Comparison of ENCODE assay signal across 1 cellular context in the genomic region with DNA sequence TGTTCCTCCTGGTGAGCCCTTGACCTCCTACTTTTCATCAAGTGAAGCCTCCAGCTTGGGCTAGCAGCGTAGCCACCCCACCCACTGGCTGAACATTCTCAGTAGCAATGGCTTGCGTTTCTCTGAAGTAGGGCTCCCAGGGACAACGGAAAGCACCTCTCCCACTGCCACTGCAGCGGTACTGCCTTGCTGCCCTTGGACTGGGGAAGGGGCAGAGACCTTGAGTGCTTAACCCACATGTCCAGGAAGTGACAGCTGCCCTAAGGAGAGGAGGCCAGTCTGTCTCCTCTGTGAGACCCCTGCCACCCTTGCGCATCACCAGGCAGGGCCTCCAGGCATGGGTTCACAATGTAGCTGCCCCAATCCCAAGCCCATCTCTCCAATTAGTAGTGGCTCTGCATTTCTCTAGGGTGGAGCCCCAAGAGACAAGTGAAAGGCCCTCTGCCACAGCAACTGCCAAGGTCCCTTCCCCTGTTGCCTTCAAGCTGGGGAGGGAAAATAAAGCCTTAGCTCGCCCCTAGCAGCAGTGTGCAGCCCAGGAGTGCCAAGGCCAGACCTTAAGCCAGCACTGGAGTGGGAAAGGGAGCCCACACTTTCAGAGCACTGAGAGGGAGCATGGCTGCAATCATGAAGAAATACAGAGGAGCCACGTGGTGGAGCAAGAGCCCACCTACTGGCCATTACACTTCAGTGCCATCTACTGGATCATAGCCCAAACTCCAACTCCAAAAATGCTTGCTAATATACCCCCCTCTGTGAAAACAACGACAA.
A peak's percentile ranks its signal among the peaks of the same experiment; 100 is the strongest.
TF ChIP-seq lines count a peak whose summit lies in the region.

No MANE protein-coding gene starts in this region.

TF ChIP-seq in H1, 55 proteins besides CTCF, POLR2A, EP300 and RAD21 (continued from another document):
- TF ChIP-seq, protein P1, sequence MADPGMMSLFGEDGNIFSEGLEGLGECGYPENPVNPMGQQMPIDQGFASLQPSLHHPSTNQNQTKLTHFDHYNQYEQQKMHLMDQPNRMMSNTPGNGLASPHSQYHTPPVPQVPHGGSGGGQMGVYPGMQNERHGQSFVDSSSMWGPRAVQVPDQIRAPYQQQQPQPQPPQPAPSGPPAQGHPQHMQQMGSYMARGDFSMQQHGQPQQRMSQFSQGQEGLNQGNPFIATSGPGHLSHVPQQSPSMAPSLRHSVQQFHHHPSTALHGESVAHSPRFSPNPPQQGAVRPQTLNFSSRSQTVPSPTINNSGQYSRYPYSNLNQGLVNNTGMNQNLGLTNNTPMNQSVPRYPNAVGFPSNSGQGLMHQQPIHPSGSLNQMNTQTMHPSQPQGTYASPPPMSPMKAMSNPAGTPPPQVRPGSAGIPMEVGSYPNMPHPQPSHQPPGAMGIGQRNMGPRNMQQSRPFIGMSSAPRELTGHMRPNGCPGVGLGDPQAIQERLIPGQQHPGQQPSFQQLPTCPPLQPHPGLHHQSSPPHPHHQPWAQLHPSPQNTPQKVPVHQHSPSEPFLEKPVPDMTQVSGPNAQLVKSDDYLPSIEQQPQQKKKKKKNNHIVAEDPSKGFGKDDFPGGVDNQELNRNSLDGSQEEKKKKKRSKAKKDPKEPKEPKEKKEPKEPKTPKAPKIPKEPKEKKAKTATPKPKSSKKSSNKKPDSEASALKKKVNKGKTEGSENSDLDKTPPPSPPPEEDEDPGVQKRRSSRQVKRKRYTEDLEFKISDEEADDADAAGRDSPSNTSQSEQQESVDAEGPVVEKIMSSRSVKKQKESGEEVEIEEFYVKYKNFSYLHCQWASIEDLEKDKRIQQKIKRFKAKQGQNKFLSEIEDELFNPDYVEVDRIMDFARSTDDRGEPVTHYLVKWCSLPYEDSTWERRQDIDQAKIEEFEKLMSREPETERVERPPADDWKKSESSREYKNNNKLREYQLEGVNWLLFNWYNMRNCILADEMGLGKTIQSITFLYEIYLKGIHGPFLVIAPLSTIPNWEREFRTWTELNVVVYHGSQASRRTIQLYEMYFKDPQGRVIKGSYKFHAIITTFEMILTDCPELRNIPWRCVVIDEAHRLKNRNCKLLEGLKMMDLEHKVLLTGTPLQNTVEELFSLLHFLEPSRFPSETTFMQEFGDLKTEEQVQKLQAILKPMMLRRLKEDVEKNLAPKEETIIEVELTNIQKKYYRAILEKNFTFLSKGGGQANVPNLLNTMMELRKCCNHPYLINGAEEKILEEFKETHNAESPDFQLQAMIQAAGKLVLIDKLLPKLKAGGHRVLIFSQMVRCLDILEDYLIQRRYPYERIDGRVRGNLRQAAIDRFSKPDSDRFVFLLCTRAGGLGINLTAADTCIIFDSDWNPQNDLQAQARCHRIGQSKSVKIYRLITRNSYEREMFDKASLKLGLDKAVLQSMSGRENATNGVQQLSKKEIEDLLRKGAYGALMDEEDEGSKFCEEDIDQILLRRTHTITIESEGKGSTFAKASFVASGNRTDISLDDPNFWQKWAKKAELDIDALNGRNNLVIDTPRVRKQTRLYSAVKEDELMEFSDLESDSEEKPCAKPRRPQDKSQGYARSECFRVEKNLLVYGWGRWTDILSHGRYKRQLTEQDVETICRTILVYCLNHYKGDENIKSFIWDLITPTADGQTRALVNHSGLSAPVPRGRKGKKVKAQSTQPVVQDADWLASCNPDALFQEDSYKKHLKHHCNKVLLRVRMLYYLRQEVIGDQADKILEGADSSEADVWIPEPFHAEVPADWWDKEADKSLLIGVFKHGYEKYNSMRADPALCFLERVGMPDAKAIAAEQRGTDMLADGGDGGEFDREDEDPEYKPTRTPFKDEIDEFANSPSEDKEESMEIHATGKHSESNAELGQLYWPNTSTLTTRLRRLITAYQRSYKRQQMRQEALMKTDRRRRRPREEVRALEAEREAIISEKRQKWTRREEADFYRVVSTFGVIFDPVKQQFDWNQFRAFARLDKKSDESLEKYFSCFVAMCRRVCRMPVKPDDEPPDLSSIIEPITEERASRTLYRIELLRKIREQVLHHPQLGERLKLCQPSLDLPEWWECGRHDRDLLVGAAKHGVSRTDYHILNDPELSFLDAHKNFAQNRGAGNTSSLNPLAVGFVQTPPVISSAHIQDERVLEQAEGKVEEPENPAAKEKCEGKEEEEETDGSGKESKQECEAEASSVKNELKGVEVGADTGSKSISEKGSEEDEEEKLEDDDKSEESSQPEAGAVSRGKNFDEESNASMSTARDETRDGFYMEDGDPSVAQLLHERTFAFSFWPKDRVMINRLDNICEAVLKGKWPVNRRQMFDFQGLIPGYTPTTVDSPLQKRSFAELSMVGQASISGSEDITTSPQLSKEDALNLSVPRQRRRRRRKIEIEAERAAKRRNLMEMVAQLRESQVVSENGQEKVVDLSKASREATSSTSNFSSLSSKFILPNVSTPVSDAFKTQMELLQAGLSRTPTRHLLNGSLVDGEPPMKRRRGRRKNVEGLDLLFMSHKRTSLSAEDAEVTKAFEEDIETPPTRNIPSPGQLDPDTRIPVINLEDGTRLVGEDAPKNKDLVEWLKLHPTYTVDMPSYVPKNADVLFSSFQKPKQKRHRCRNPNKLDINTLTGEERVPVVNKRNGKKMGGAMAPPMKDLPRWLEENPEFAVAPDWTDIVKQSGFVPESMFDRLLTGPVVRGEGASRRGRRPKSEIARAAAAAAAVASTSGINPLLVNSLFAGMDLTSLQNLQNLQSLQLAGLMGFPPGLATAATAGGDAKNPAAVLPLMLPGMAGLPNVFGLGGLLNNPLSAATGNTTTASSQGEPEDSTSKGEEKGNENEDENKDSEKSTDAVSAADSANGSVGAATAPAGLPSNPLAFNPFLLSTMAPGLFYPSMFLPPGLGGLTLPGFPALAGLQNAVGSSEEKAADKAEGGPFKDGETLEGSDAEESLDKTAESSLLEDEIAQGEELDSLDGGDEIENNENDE (IDR thresholded peaks at IDR 0.05; ENCODE audit: insufficient replicate concordance, low read length) = no peak
- TF ChIP-seq HDAC2 (IDR thresholded peaks at IDR 0.05; ENCODE audit: borderline replicate concordance in 1 of 2, low read depth in 2 of 2, low read length in 2 of 2) (no peak), PHF8 (conservative IDR thresholded peaks at IDR 0.05; ENCODE audit: low read depth, low read length) (no peak), KDM4A (IDR thresholded peaks at IDR 0.05; ENCODE audit: low read depth, low read length, severe bottlenecking) (no peak), CHD2 (IDR thresholded peaks at IDR 0.05; ENCODE audit: low read length) (no peak), GTF2F1 (IDR thresholded peaks at IDR 0.05; ENCODE audit: borderline replicate concordance, low read depth, low read length) (peak; percentile 64; the same call in 1 of the 2 replicates), ASH2L (IDR thresholded peaks at IDR 0.05; ENCODE audit: low read length) (no peak), TEAD4 (IDR thresholded peaks at IDR 0.05; ENCODE audit: low read depth, low read length) (no peak), TCF12 (IDR thresholded peaks at IDR 0.05; ENCODE audit: low read depth, low read length) (no peak), NANOG (IDR thresholded peaks at IDR 0.05; ENCODE audit: insufficient read depth, low read depth, low read length, poor library complexity, severe bottlenecking) (no peak), SIN3A (conservative IDR thresholded peaks at IDR 0.05 in 1 of 2, IDR thresholded peaks at IDR 0.05 in 1 of 2; ENCODE audit: low read depth in 1 of 2, low read length in 2 of 2) (no peak), E2F6 (IDR thresholded peaks at IDR 0.05) (peak; percentile 58)
